1 cellular context compared by ENCODE assay signal in genomic region chr2:88016086-88016947, GRCh38.
A peak's percentile ranks its signal among the peaks of the same experiment; 100 is the strongest.
TF ChIP-seq lines count a peak whose summit lies in the region.

TSS of gene RNU2-63P (minus strand) at chr2:88016547.

TF ChIP-seq in K562, 482 proteins besides CTCF, POLR2A, EP300 and RAD21 (continued from another document and continues in another):
- TF ChIP-seq, protein P1, sequence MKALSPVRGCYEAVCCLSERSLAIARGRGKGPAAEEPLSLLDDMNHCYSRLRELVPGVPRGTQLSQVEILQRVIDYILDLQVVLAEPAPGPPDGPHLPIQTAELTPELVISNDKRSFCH (CRISPR knock-in tag; IDR thresholded peaks at IDR 0.05) = no peak
- TF ChIP-seq, protein P1 (tag; IDR thresholded peaks at IDR 0.05) = peak; percentile 70; the same call in 1 of the 2 replicates
- TF ChIP-seq JUNB (CRISPR knock-in tag; conservative IDR thresholded peaks at IDR 0.05) (no peak; the same call in 1 of the 2 replicates), CREB1 (IDR thresholded peaks at IDR 0.05) (peak; percentile 69; the same call in 1 of the 2 replicates), CREB1 (CRISPR knock-in tag; IDR thresholded peaks at IDR 0.05) (no peak; the same call in 1 of the 2 replicates), SMC3 (conservative IDR thresholded peaks at IDR 0.05; ENCODE audit: insufficient read depth, low read depth, low read length) (no peak), POU5F1 (IDR thresholded peaks at IDR 0.05; ENCODE audit: borderline replicate concordance, low read depth, low read length, partially characterized antibody) (no peak), RBM15 (IDR thresholded peaks at IDR 0.05; ENCODE audit: insufficient read depth, low read length) (no peak), MBD2 (IDR thresholded peaks at IDR 0.05; ENCODE audit: borderline replicate concordance, low read depth) (peak; percentile 93), ARID3B (CRISPR knock-in tag; IDR thresholded peaks at IDR 0.05; ENCODE audit: borderline replicate concordance) (no peak), PYGO2 (tag; IDR thresholded peaks at IDR 0.05) (peak; percentile 69; the same call in 1 of the 2 replicates), ZNF232 (CRISPR knock-in tag; IDR thresholded peaks at IDR 0.05) (0 out of 2 replicates have a peak, but pooled peaks have one; percentile 66), TOE1 (IDR thresholded peaks at IDR 0.05; ENCODE audit: borderline replicate concordance) (no peak), TOE1 (CRISPR knock-in tag; IDR thresholded peaks at IDR 0.05; ENCODE audit: borderline replicate concordance, low read depth) (no peak), NCOA2 (IDR thresholded peaks at IDR 0.05; ENCODE audit: partially characterized antibody in 2 of 2) (no peak), ZBTB9 (CRISPR knock-in tag; IDR thresholded peaks at IDR 0.05) (peak; percentile 97), BRF1 (IDR thresholded peaks at IDR 0.05; ENCODE audit: borderline replicate concordance, extremely low read depth, insufficient read length) (no peak), FOXA3 (CRISPR knock-in tag; conservative IDR thresholded peaks at IDR 0.05 in 1 of 2, IDR thresholded peaks at IDR 0.05 in 1 of 2) (peak; percentile 44 to 86), GABPB2 (CRISPR knock-in tag; conservative IDR thresholded peaks at IDR 0.05) (peak; percentile 83), SNIP1 (IDR thresholded peaks at IDR 0.05; ENCODE audit: low read depth) (peak; percentile 75), GTF3C2 (IDR thresholded peaks at IDR 0.05; ENCODE audit: borderline replicate concordance, extremely low read depth, insufficient read length) (no peak), RBM39 (optimal IDR thresholded peaks at IDR 0.05; ENCODE audit: low read depth, low read length) (no peak), ZFP91 (CRISPR knock-in tag; IDR thresholded peaks at IDR 0.05) (no peak), NRF1 (conservative IDR thresholded peaks at IDR 0.05 in 1 of 2, IDR thresholded peaks at IDR 0.05 in 1 of 2) (peak; percentile 70 to 75), TRIM28 (IDR thresholded peaks at IDR 0.05) (no peak), MITF (IDR thresholded peaks at IDR 0.05) (0 out of 2 replicates have a peak, but pooled peaks have one; percentile 11), CBX5 (IDR thresholded peaks at IDR 0.05; ENCODE audit: borderline replicate concordance, low read depth) (no peak), NFIC (IDR thresholded peaks at IDR 0.05) (peak; percentile 73), NFXL1 (CRISPR knock-in tag; IDR thresholded peaks at IDR 0.05) (peak; percentile 96), SMARCE1 (IDR thresholded peaks at IDR 0.05) (no peak), ZNF778 (CRISPR knock-in tag; IDR thresholded peaks at IDR 0.05) (no peak), KLF6 (CRISPR knock-in tag; IDR thresholded peaks at IDR 0.05; ENCODE audit: borderline replicate concordance) (no peak), BHLHE40 (IDR thresholded peaks at IDR 0.05; ENCODE audit: low read length) (0 out of 2 replicates have a peak, but pooled peaks have one; percentile 13)
- TF ChIP-seq, protein P2, sequence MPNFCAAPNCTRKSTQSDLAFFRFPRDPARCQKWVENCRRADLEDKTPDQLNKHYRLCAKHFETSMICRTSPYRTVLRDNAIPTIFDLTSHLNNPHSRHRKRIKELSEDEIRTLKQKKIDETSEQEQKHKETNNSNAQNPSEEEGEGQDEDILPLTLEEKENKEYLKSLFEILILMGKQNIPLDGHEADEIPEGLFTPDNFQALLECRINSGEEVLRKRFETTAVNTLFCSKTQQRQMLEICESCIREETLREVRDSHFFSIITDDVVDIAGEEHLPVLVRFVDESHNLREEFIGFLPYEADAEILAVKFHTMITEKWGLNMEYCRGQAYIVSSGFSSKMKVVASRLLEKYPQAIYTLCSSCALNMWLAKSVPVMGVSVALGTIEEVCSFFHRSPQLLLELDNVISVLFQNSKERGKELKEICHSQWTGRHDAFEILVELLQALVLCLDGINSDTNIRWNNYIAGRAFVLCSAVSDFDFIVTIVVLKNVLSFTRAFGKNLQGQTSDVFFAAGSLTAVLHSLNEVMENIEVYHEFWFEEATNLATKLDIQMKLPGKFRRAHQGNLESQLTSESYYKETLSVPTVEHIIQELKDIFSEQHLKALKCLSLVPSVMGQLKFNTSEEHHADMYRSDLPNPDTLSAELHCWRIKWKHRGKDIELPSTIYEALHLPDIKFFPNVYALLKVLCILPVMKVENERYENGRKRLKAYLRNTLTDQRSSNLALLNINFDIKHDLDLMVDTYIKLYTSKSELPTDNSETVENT (CRISPR knock-in tag; IDR thresholded peaks at IDR 0.05) = peak; percentile 98
- TF ChIP-seq, protein P3, sequence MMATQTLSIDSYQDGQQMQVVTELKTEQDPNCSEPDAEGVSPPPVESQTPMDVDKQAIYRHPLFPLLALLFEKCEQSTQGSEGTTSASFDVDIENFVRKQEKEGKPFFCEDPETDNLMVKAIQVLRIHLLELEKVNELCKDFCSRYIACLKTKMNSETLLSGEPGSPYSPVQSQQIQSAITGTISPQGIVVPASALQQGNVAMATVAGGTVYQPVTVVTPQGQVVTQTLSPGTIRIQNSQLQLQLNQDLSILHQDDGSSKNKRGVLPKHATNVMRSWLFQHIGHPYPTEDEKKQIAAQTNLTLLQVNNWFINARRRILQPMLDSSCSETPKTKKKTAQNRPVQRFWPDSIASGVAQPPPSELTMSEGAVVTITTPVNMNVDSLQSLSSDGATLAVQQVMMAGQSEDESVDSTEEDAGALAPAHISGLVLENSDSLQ (IDR thresholded peaks at IDR 0.05) = no peak
- TF ChIP-seq, protein P4, sequence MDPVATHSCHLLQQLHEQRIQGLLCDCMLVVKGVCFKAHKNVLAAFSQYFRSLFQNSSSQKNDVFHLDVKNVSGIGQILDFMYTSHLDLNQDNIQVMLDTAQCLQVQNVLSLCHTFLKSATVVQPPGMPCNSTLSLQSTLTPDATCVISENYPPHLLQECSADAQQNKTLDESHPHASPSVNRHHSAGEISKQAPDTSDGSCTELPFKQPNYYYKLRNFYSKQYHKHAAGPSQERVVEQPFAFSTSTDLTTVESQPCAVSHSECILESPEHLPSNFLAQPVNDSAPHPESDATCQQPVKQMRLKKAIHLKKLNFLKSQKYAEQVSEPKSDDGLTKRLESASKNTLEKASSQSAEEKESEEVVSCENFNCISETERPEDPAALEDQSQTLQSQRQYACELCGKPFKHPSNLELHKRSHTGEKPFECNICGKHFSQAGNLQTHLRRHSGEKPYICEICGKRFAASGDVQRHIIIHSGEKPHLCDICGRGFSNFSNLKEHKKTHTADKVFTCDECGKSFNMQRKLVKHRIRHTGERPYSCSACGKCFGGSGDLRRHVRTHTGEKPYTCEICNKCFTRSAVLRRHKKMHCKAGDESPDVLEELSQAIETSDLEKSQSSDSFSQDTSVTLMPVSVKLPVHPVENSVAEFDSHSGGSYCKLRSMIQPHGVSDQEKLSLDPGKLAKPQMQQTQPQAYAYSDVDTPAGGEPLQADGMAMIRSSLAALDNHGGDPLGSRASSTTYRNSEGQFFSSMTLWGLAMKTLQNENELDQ (CRISPR knock-in tag; IDR thresholded peaks at IDR 0.05; ENCODE audit: borderline replicate concordance) = no peak
- TF ChIP-seq, protein P5, sequence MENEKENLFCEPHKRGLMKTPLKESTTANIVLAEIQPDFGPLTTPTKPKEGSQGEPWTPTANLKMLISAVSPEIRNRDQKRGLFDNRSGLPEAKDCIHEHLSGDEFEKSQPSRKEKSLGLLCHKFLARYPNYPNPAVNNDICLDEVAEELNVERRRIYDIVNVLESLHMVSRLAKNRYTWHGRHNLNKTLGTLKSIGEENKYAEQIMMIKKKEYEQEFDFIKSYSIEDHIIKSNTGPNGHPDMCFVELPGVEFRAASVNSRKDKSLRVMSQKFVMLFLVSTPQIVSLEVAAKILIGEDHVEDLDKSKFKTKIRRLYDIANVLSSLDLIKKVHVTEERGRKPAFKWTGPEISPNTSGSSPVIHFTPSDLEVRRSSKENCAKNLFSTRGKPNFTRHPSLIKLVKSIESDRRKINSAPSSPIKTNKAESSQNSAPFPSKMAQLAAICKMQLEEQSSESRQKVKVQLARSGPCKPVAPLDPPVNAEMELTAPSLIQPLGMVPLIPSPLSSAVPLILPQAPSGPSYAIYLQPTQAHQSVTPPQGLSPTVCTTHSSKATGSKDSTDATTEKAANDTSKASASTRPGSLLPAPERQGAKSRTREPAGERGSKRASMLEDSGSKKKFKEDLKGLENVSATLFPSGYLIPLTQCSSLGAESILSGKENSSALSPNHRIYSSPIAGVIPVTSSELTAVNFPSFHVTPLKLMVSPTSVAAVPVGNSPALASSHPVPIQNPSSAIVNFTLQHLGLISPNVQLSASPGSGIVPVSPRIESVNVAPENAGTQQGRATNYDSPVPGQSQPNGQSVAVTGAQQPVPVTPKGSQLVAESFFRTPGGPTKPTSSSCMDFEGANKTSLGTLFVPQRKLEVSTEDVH (IDR thresholded peaks at IDR 0.05; ENCODE audit: low read depth, partially characterized antibody) = no peak
